ENCODE assay signal across 8 cellular contexts in the genomic region with DNA sequence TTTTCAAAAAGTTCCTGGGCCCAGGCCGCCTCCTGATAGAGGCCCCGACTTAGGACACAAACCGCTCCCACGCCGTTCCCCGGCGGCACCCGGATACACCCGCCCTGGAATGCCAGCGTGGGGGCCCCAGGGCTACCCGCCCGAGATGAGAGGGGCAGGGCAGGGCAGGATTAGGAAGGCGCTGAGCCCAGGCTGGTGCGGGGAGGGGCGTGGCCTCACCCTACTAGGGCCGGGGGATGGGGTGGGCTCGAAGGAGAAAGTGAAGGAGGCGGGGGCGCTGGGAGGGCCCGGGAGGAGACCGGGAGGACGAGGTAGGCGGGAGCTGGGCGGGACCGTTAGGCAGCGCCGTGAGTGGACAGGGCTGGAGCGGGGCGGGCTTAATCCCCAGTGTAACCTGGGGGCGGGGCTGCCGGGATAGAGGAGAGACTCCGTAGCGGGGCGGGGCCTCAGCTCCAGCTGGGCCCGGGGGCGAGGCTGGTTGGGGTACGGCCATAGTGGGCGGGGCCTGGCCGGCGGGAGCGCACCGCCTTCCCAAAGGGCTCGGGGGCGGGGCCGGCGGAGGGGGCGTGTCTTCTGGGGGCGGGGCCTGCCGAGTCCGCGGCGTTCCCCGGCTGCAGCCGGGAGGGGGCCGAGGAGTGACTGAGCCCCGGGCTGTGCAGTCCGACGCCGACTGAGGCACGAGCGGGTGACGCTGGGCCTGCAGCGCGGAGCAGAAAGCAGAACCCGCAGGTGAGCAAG. TPM values are rescaled to one million over a fixed set of nuclear protein-coding genes. Genes with fewer than 3 reads are reported as not detected.
DNase-seq lines count a peak whose midpoint lies in the region; FAIRE-seq and TF ChIP-seq lines count a peak whose summit lies in the region.

A gene with protein sequence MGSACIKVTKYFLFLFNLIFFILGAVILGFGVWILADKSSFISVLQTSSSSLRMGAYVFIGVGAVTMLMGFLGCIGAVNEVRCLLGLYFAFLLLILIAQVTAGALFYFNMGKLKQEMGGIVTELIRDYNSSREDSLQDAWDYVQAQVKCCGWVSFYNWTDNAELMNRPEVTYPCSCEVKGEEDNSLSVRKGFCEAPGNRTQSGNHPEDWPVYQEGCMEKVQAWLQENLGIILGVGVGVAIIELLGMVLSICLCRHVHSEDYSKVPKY (plus strand): TSS at position 656 of the 738 bp plus-strand sequence. CDS start 29,000 bp downstream, outside the sequence.

- H3K4ac ChIP-seq in H9 (ENCODE audit: low read depth, low read length): no peak within 1 kb of the TSS

- peak within 1 kb of the TSS; percentile 63 for H2AFZ ChIP-seq in H9 (ENCODE audit: low read length)
- no peak within 1 kb of the TSS for H2AFZ ChIP-seq in neural cell (ENCODE audit: low read depth, low read length)

- intact Hi-C loops in stomach (cut with DNase I; ENCODE audit: low total_unique reads): no loop called here

- no peaks in the 10 kb centered on the region for H3K79me1 ChIP-seq in H9 (ENCODE audit: insufficient read depth, low read depth, low read length, poor library complexity, severe bottlenecking)

- no peak for TF ChIP-seq RAD21 in neural cell (conservative IDR thresholded peaks at IDR 0.05)

- H3K14ac ChIP-seq in H9 (ENCODE audit: insufficient read depth, low read length): 0 out of 2 replicates have a peak within 1 kb of the TSS, but pooled peaks have one; percentile 26

- H3K4me3 Mint-ChIP-seq in H9: peak within 1 kb of the TSS; percentile 59 to 75

- H3K27me3 ChIP-seq in H9 (ENCODE audit: insufficient read depth, low read length) (peaks cover 2% of the 10 kb centered on the region; the same call in 1 of the 2 replicates), neural cell (ENCODE audit: insufficient read depth, low read depth, low read length) (no peaks in the 10 kb centered on the region), stomach (no peaks in the 10 kb centered on the region)

- H3K56ac ChIP-seq in H9 (ENCODE audit: insufficient read length, low read depth, low read length): no peak within 1 kb of the TSS

- H4K20me1 ChIP-seq in H9 (ENCODE audit: control insufficient read depth, insufficient read depth, insufficient read length): no peaks in the 10 kb centered on the region
- no peaks in the 10 kb centered on the region for H4K20me1 ChIP-seq in neural cell (ENCODE audit: insufficient read depth)

- TF ChIP-seq POLR2A in stomach (IDR thresholded peaks at IDR 0.05): peak in 2 of 4 donors; percentile 32 to 78

- WGBS in H9 (ENCODE audit: extremely low coverage, insufficient read length, low lambda C conversion rate): no CpG with 5 or more reads among the region's 65 CpGs
- WGBS in stomach, 5 donors: 1 to 2% (median 1%) methylated on average over 28 to 64 of the region's 65 CpGs

- H4K91ac ChIP-seq in H9 (ENCODE audit: insufficient read length, low read depth, low read length): no peak within 1 kb of the TSS

- H3K4me1 ChIP-seq in H9 (ENCODE audit: insufficient read depth, low read length): no peaks in the 10 kb centered on the region; the same call in 1 of the 2 replicates
- peaks cover 59 to 69% (median 64%) of the 10 kb centered on the region in 4 donors for H3K4me1 ChIP-seq in stomach

- no peak within 1 kb of the TSS for H2BK5ac ChIP-seq in H9 (ENCODE audit: insufficient read length, low read length)

- TF ChIP-seq CTCF in H9 (conservative IDR thresholded peaks at IDR 0.05) (peak; percentile 47; the same call in 2 of the 3 replicates), neural cell (IDR thresholded peaks at IDR 0.05; ENCODE audit: poor library complexity, severe bottlenecking) (no peak), stomach (IDR thresholded peaks at IDR 0.05) (peak in 1 of 7 experiments; percentile 49)

- peak within 1 kb of the TSS; percentile 19 for H3K18ac ChIP-seq in H9 (ENCODE audit: insufficient read length, low read depth, low read length)

- no peak within 1 kb of the TSS for H2BK120ac ChIP-seq in H9 (ENCODE audit: low read depth, low read length, poor library complexity, severe bottlenecking)

- H2AK5ac ChIP-seq in H9 (ENCODE audit: insufficient read length, low read length): no peak within 1 kb of the TSS

- H2BK20ac ChIP-seq in H9 (ENCODE audit: low read depth, low read length, poor library complexity, severe bottlenecking): no peak within 1 kb of the TSS

- H3K27ac ChIP-seq in H9 (ENCODE audit: insufficient read length, low read depth, low read length) (no peak within 1 kb of the TSS), neural cell (ENCODE audit: low read length) (no peak within 1 kb of the TSS), stomach (peak within 1 kb of the TSS; percentile 97 to 99 (median 98))

- H3K79me2 ChIP-seq in H9 (ENCODE audit: insufficient read depth, low read length): no peaks in the 10 kb centered on the region
- peaks cover 21% of the 10 kb centered on the region for H3K79me2 ChIP-seq in neural cell (replicated peaks; ENCODE audit: insufficient read depth, low read length)

- no peaks in the 10 kb centered on the region; a peak in 1 of 7 replicates for H3K36me3 Mint-ChIP-seq in H9 (ENCODE audit: insufficient read depth in 1 of 3, low read depth in 3 of 3)

- H3K23ac ChIP-seq in H9 (ENCODE audit: insufficient read length, low read depth, low read length): no peak within 1 kb of the TSS

- no peak within 1 kb of the TSS for H2BK15ac ChIP-seq in H9 (ENCODE audit: low read depth, low read length)

- H4K8ac ChIP-seq in H9 (replicated peaks; ENCODE audit: insufficient read length, low read depth, low read length): no peak within 1 kb of the TSS

- peaks cover 38 to 45% of the 10 kb centered on the region in 2 experiments for H3K4me1 Mint-ChIP-seq in H9

- TF ChIP-seq EP300 in neural cell (conservative IDR thresholded peaks at IDR 0.05; ENCODE audit: poor library complexity, severe bottlenecking) (no peak), stomach (IDR thresholded peaks at IDR 0.05) (no peak)

- peak within 1 kb of the TSS in 2 of 3 experiments; percentile 44 to 83; a peak in 2 of 7 replicates for H3K27ac Mint-ChIP-seq in H9

- no peak within 1 kb of the TSS for H4K5ac ChIP-seq in H9 (ENCODE audit: insufficient read length, low read depth, low read length)

- DNase-seq in H9 (peak; percentile 100), M059J (ENCODE audit: low read depth) (peak; percentile 99), SHP77 treated with DMSO at 0.1 percent for 48 hours (lab: John Stamatoyannopoulos, UW) (peak; percentile 88), fibroblast of the conjunctiva (ENCODE audit: low read depth) (peak; percentile 98), stomach (peak; percentile 100)
- DNase-seq in activated effector memory CD4-positive, alpha-beta T cell treated with anti-CD3 and anti-CD28 coated beads, Interleukin-2, amount 50 U/mL, for 16 hours: peak; percentile 99

- peak within 1 kb of the TSS; percentile 84 for H3K4me3 ChIP-seq in neural cell (ENCODE audit: low read length)
- peak within 1 kb of the TSS; percentile 56 to 73 (median 66) for H3K4me3 ChIP-seq in stomach

- peaks cover 58% of the 10 kb centered on the region for H3K27me3 Mint-ChIP-seq in H9 (ENCODE audit: low read depth)

- peak; percentile 97 for FAIRE-seq in G401.6 (lab: Jason Lieb, UNC)

- no peaks in the 10 kb centered on the region for H3K9me2 ChIP-seq in neural cell (ENCODE audit: insufficient read depth, low read length)

- H3K9me3 Mint-ChIP-seq in H9: no peaks in the 10 kb centered on the region; a peak in 1 of 5 replicates

- H3F3A ChIP-seq in neural cell (ENCODE audit: insufficient read depth, low read length, poor library complexity, severe bottlenecking): no peaks in the 10 kb centered on the region

- H3K36me3 ChIP-seq in neural cell (ENCODE audit: insufficient read depth, low read length) (no peaks in the 10 kb centered on the region), stomach (no peaks in the 10 kb centered on the region)

- H3K4me2 ChIP-seq in H9 (ENCODE audit: insufficient read depth, insufficient read length, low read length) (peak within 1 kb of the TSS; percentile 85), neural cell (ENCODE audit: low read length) (peak within 1 kb of the TSS; percentile 80)

- no peak within 1 kb of the TSS for H3T11ph ChIP-seq in H9 (ENCODE audit: low read length)

- H3K9me3 ChIP-seq in H9 (ENCODE audit: control insufficient read depth, low read depth, low read length) (no peaks in the 10 kb centered on the region), neural cell (ENCODE audit: low read length) (no peaks in the 10 kb centered on the region), stomach (no peaks in the 10 kb centered on the region)

- no peak within 1 kb of the TSS for H2BK12ac ChIP-seq in H9 (ENCODE audit: insufficient read length, low read depth, low read length)

- peaks cover 9% of the 10 kb centered on the region for H3K23me2 ChIP-seq in H9 (ENCODE audit: insufficient read length, low read depth, low read length, poor library complexity, severe bottlenecking)

- H3K9ac ChIP-seq in H9 (ENCODE audit: extremely low read depth, insufficient read length, low read length) (no peak within 1 kb of the TSS), neural cell (ENCODE audit: low read length) (peak within 1 kb of the TSS; percentile 56)

RNA-seq across cellular contexts. Expression of the gene that starts here (rescaled TPM):
- total RNA-seq in H9 (2021): 4.5 and 5.9 TPM in 2 replicates
- total RNA-seq in M059J (2014; rRNA removed; shearing (Covaris generic)): 41.6 and 50.0 TPM in 2 replicates
- 0.84 and 2.3 TPM in 2 replicates for polyA plus RNA-seq in neural cell
- not detected in 2 replicates for polyA minus RNA-seq in neural cell
- 10 to 100 TPM in 4 of 5 donors, under 1 TPM in 1; 0.58 to 49.6 (median 24.6) TPM for total RNA-seq in stomach
- 10 to 100 TPM in 2 of 3 donors, 1 to 10 TPM in 1; 9.9 to 54.4 (median 45.1) TPM for polyA plus RNA-seq in stomach

Comparison
In these comparisons a context has a peak if more than half of its experiments do, and no peak if none do; other contexts are left out.
1. H3K27ac ChIP-seq: peak in stomach (5 of 5); none in H9 (single experiment) and neural cell (single experiment).
2. Peak in every context shown above with its lines, with median percentiles within 50 percentile points of each other: DNase-seq.